In genomic region chr2:5657216-5657615, GRCh38 we compare ENCODE assay signal across 21 cellular contexts. TPM values are rescaled to one million over a fixed set of nuclear protein-coding genes. Genes with fewer than 3 reads are reported as not detected.
"Had no signal": no experiment of that assay in that cellular context is flagged by ENCODE, and none has a peak within 500 bp of the region (broad histone marks: within the 10 kb centered on the region; RNA-seq: fewer than 3 reads in every experiment).

No MANE protein-coding gene starts in this region.

- ATAC-seq: K562 had no signal

- H3K27me3 ChIP-seq: SJSA1 had no signal

- DNase-seq: Kasumi-1, NCI-H1092, NCI-H1105 treated with DMSO at 0.1 percent for 48 hours, NCI-H1436, NCI-H187 treated with DMSO at 0.1 percent for 48 hours, NCI-H2029 treated with DMSO at 0.1 percent for 48 hours, NCI-H2107, NCI-H2227 treated with DMSO at 0.1 percent for 48 hours, NCI-H524, NCI-H526 treated with DMSO at 0.1 percent for 48 hours, NCI-H748 treated with DMSO at 0.1 percent for 48 hours, Right ventricle myocardium superior, RPMI8226, SIG-M5 had no signal

- H3K9ac ChIP-seq: KMS-11 had no signal

- H3K4me2 ChIP-seq: KMS-11 had no signal

- H3K9me3 ChIP-seq: SJSA1 had no signal

- H3K4me1 ChIP-seq: SJSA1 had no signal

- H3K36me3 ChIP-seq: SJSA1 had no signal

- H3K27ac ChIP-seq: HL-60, KMS-11, SJSA1, SK-N-MC had no signal

- H3K4me3 ChIP-seq: K562, SJSA1, SK-N-MC had no signal

RNA-seq across cellular contexts. Expression of gene SOX11, which starts 35.0 kb away (rescaled TPM):
- total RNA-seq: MCF 10A had no signal
- polyA plus RNA-seq: IgD-negative memory B cell, K562 had no signal
